9 cellular contexts compared by ENCODE assay signal in the genomic region with DNA sequence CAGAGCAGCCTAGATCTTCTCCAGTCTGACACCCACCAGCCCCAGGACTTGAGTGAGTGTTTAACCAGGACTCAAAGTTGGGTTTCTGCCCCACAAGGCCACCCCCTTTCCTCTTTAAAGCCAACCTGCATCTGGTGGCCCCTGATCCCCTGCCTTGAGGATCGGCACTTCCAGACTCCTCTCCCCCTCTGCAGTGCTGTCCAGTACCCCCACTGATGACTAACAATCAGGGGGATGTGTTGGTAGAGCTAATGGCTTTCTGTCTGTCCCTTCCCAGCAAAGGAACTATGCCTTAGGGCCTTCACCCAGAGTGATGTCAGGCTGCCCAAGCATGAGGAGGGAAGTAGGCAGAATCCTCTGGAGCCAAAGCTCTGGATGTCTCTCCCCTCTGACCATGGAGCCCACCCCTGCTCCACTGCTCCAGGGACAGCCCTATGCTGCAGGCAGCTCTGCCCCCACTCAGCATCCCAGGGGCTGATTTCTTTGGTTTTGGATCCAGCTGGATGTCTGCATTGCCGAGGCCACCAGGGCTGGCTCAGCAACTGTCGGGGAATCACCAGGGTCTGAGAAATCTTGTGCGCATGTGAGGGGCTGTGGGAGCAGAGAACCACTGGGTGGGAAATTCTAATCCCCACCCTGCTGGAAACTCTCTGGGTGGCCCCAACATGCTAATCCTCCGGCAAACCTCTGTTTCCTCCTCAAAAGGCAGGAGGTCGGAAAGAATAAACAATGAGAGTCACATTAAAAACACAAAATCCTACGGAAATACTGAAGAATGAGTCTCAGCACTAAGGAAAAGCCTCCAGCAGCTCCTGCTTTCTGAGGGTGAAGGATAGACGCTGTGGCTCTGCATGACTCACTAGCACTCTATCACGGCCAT. TPM values are rescaled to one million over a fixed set of nuclear protein-coding genes. Genes with fewer than 3 reads are reported as not detected.
A peak's percentile ranks its signal among the peaks of the same experiment; 100 is the strongest.
DNase-seq lines count a peak whose midpoint lies in the region; ATAC-seq, FAIRE-seq and TF ChIP-seq lines count a peak whose summit lies in the region.
"Had no signal": no experiment of that assay in that cellular context is flagged by ENCODE, and none has a peak within 500 bp of the region (broad histone marks: within the 10 kb centered on the region; RNA-seq: fewer than 3 reads in every experiment).

No MANE protein-coding gene starts in this region.

- H3K4me3 ChIP-seq in heart left ventricle (peak overlapping the region in 2 of 12 donors; percentile 10 to 35), right lobe of liver (no peak overlapping the region)

- H3K27me3 ChIP-seq in heart left ventricle (no peaks in the 10 kb centered on the region), right lobe of liver (no peaks in the 10 kb centered on the region)

- DNase-seq in heart left ventricle (no peak), Right ventricle myocardium superior (no peak), astrocyte of the hippocampus (ENCODE audit: low read depth, low spot score) (peak; percentile 82), right lobe of liver (no peak), urothelium cell line (ENCODE audit: low spot score) (peak; percentile 27), HUDEP-2 (lab: John Stamatoyannopoulos, UW; ENCODE audit: unreplicated experiment in 76 of 76) (no peak), 8988T (no peak)
- DNase-seq: activated B cell treated with CpG ODN at 0.5 μM for 24 hours had no signal

- H3K36me3 ChIP-seq in heart left ventricle (no peaks in the 10 kb centered on the region), right lobe of liver (no peaks in the 10 kb centered on the region)

- H3K27ac ChIP-seq in heart left ventricle (peak overlapping the region in 11 of 12 donors; percentile 17 to 87 (median 64)), right lobe of liver (no peak overlapping the region)

- H3K9me3 ChIP-seq in heart left ventricle (no peaks in the 10 kb centered on the region), right lobe of liver (no peaks in the 10 kb centered on the region)

- TF ChIP-seq CTCF in heart left ventricle (IDR thresholded peaks at IDR 0.05), result no peak
- no peak for TF ChIP-seq CTCF in right lobe of liver (IDR thresholded peaks at IDR 0.05)

- intact Hi-C loops in heart left ventricle (cut with DNase I) (loop anchor here in 4 of 10 donors (5.0 to 10.0 kb wide), 4 partner anchors 51 to 71 kb away; no protein-coding TSS in a partner anchor), Right ventricle myocardium superior (cut with DNase I) (no loop called here), right lobe of liver (cut with DNase I) (no loop called here)

- FAIRE-seq in urothelium cell line (lab: Jason Lieb, UNC), result no peak

- 50 to 60% (median 54%) methylated on average over 9 of the region's 9 CpGs for WGBS in heart left ventricle, 4 donors
- 48% methylated on average over 9 of the region's 9 CpGs for WGBS in right lobe of liver (ENCODE audit: insufficient coverage, low coverage, low lambda C conversion rate, missing lambda C conversion rate)

- peak in 3 of 4 donors; percentile 65 to 68 (median 67) for ATAC-seq in heart left ventricle
- ATAC-seq in Right ventricle myocardium superior (ENCODE audit: poor library complexity), result no peak
- ATAC-seq in right lobe of liver, result peak; percentile 23 to 75 (median 54)
- ATAC-seq in HG03196 (IDR thresholded peaks at IDR 0.05; ENCODE audit: unreplicated experiment), result no peak

- TF ChIP-seq POLR2A in heart left ventricle (IDR thresholded peaks at IDR 0.05) (no peak), right lobe of liver (IDR thresholded peaks at IDR 0.05) (no peak)

- H3K4me1 ChIP-seq in heart left ventricle (peaks cover 0 to 70% (median 24%) of the 10 kb centered on the region in 12 donors), right lobe of liver (no peaks in the 10 kb centered on the region)

RNA-seq across cellular contexts. Expression of a gene that starts 42.9 kb away (rescaled TPM):
- total RNA-seq in heart left ventricle (100 to 1,000 TPM; 108 to 236 (median 147) TPM), Right ventricle myocardium superior (124 TPM), right lobe of liver (100 to 1,000 TPM; 107 to 249 (median 133) TPM)
- 100 to 1,000 TPM; 129 to 402 TPM for polyA plus RNA-seq in heart left ventricle

RNA-seq across cellular contexts. Expression of a gene that starts 52.0 kb away (rescaled TPM):
- total RNA-seq in heart left ventricle (10 to 100 TPM; 16.8 to 35.5 (median 25.9) TPM), Right ventricle myocardium superior (19.7 TPM), right lobe of liver (10 to 100 TPM; 12.7 to 38.1 (median 18.5) TPM)
- polyA plus RNA-seq in heart left ventricle, result 10 to 100 TPM; 10.4 to 18.0 TPM

Comparison
In these comparisons a context has a peak if more than half of its experiments do, and no peak if none do; other contexts are left out.
1. ATAC-seq: peak in heart left ventricle (3 of 4) and right lobe of liver (4 of 4); none in Right ventricle myocardium superior (single experiment) and HG03196 (single experiment).
2. DNase-seq: peak in astrocyte of the hippocampus (single experiment) and urothelium cell line (single experiment); none in heart left ventricle (0 of 5), Right ventricle myocardium superior (single experiment), right lobe of liver (0 of 3), HUDEP-2 (0 of 76) and 8988T (single experiment).
3. H3K27ac ChIP-seq: peak in heart left ventricle (11 of 12); none in right lobe of liver (0 of 3).